In genomic region chr3:39011191-39011736, GRCh38 we compare ENCODE assay signal across 10 cellular contexts.
"Had no signal": no experiment of that assay in that cellular context is flagged by ENCODE, and none has a peak within 500 bp of the region (broad histone marks: within the 10 kb centered on the region; RNA-seq: fewer than 3 reads in every experiment).

No MANE protein-coding gene starts in this region.

- H3K27ac ChIP-seq: cardiac muscle cell, left lung, testis had no signal

- H3K9me3 ChIP-seq: testis had no signal

- H3K36me3 ChIP-seq: cardiac muscle cell, left lung had no signal

- H3K4me1 ChIP-seq: left lung, testis had no signal

- ATAC-seq: left lung had no signal

- H3K27me3 ChIP-seq: cardiac muscle cell, left lung, testis had no signal

- DNase-seq: activated B cell treated with CpG ODN at 0.5 μM for 24 hours; activated CD4-positive, alpha-beta T cell treated with anti-CD3 and anti-CD28 coated beads, Interleukin-2, amount 10 ng/mL, durations not matched to agents 24 days and 14 days; activated CD8-positive, alpha-beta memory T cell treated with anti-CD3 and anti-CD28 coated beads for 24 hours; activated naive CD4-positive, alpha-beta T cell treated with anti-CD3 and anti-CD28 coated beads for 36 hours; foreskin melanocyte; left lung; stimulated activated CD4-positive, alpha-beta T cell treated with anti-CD3 and anti-CD28 coated beads, Interleukin-2, amount 100 ng/mL, for 48 hours; T1000; testis had no signal

- H3K4me3 ChIP-seq: cardiac muscle cell, left lung, testis had no signal
